In the genomic region with DNA sequence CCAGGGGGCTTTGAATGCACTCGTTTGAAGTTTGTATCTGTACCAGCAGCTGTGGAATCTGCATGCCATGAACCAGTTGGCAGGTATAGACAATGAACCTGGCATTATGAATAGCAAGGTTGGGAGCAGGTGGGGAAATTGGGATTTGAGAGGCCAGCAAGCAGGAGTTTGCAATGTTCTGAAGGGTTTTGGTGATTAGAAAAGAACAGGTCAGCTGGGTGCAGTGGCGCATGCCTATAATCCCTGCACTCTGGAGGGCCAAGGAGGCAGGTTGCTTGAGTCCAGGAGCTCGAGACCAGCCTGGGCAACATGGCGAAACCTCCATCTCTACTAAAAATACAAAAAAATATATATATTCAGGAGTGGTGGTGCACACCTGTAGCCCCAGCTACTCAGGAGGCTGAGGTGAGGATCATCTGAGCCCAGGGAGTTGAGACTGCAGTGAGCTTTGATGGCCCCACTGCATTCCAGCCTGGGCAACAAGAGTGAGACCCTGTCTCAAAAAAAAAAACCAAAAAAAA, we compare ENCODE assay signal across 10 cellular contexts.
DNase-seq lines count a peak whose midpoint lies in the region; ATAC-seq, FAIRE-seq and TF ChIP-seq lines count a peak whose summit lies in the region.
"Had no signal": no experiment of that assay in that cellular context is flagged by ENCODE, and none has a peak within 500 bp of the region (broad histone marks: within the 10 kb centered on the region; RNA-seq: fewer than 3 reads in every experiment).

No MANE protein-coding gene starts in this region.

- TF ChIP-seq CTCF in SK-N-SH (IDR thresholded peaks at IDR 0.05) (no peak), right lobe of liver (IDR thresholded peaks at IDR 0.05) (no peak)

- H3K27ac ChIP-seq in SK-N-SH (ENCODE audit: low read depth in 2 of 2, low read length in 1 of 2) = peak overlapping the region in 1 of 2 experiments; percentile 49; a peak in 2 of 4 replicates
- H3K27ac ChIP-seq in right lobe of liver = peak overlapping the region in 2 of 3 donors; percentile 5 to 35
- H3K27ac ChIP-seq in subcutaneous abdominal adipose tissue (ENCODE audit: low read depth, low read length) = peak overlapping the region; percentile 86
- H3K27ac ChIP-seq: 22Rv1 had no signal

- CTCF ChIA-PET in SK-N-SH (lab: Yijun Ruan, JAX) = interaction anchor here (0.6 to 1.1 kb wide), 2 partner anchors 17 to 34 kb away, joined by 3 read pairs; no protein-coding TSS in a partner anchor

- H3K4me1 ChIP-seq in SK-N-SH (ENCODE audit: control insufficient read depth in 1 of 2, insufficient read depth in 2 of 2, low read depth in 1 of 2, low read length in 1 of 2) (peaks cover 0 to 7% of the 10 kb centered on the region in 2 experiments; a peak in 1 of 4 replicates), adipocyte (ENCODE audit: control insufficient read depth, insufficient read depth, low read length) (peaks cover 38% of the 10 kb centered on the region), right lobe of liver (no peaks in the 10 kb centered on the region), subcutaneous abdominal adipose tissue (ENCODE audit: control insufficient read depth in 5 of 5, insufficient read depth in 5 of 5, low read length in 5 of 5) (peaks cover 9 to 52% (median 46%) of the 10 kb centered on the region in 5 donors)

- H3K36me3 ChIP-seq in SK-N-SH (replicated peaks in 1 of 2; ENCODE audit: control insufficient read depth in 1 of 2, insufficient read depth in 2 of 2, low read length in 1 of 2) (no peaks in the 10 kb centered on the region), adipocyte (ENCODE audit: control insufficient read depth, insufficient read depth, low read length, severe bottlenecking) (peaks cover 25% of the 10 kb centered on the region), right lobe of liver (peaks cover 0 to 11% (median 0%) of the 10 kb centered on the region in 4 donors), subcutaneous abdominal adipose tissue (ENCODE audit: control insufficient read depth in 5 of 5, insufficient read depth in 5 of 5, low read length in 5 of 5) (peaks cover 0 to 33% (median 24%) of the 10 kb centered on the region in 5 donors)

- peak overlapping the region; percentile 2; the same call in 1 of the 2 replicates for H3K4me2 ChIP-seq in SK-N-SH

- no peak overlapping the region; the same call in 1 of the 2 replicates for H3K9ac ChIP-seq in SK-N-SH
- H3K9ac ChIP-seq in adipocyte (ENCODE audit: low read length) = peak overlapping the region; percentile 57
- H3K9ac ChIP-seq in subcutaneous abdominal adipose tissue (ENCODE audit: low read length in 5 of 5) = no peak overlapping the region

- H3K27me3 ChIP-seq in SK-N-SH (ENCODE audit: insufficient read depth) (peaks cover 23% of the 10 kb centered on the region; the same call in 1 of the 2 replicates), adipocyte (replicated peaks; ENCODE audit: control insufficient read depth, insufficient read depth, low read length) (peaks cover 21% of the 10 kb centered on the region), right lobe of liver (no peaks in the 10 kb centered on the region), subcutaneous abdominal adipose tissue (ENCODE audit: control insufficient read depth in 5 of 5, insufficient read depth in 4 of 5, low read length in 5 of 5) (peaks cover 0 to 20% (median 9%) of the 10 kb centered on the region in 5 donors)

- no peak overlapping the region for H2AFZ ChIP-seq in SK-N-SH (ENCODE audit: low read depth)

- no peaks in the 10 kb centered on the region for H4K20me1 ChIP-seq in SK-N-SH (ENCODE audit: insufficient read depth)

- TF ChIP-seq POLR2A in right lobe of liver (IDR thresholded peaks at IDR 0.05) = no peak

- intact Hi-C loops in right lobe of liver (cut with DNase I) = loop anchor here in 1 of 2 donors (10.0 kb wide), 1 partner anchor 63 kb away; the partner anchor contains the start of genes NCBP2L and TSC22D3

- H3K79me2 ChIP-seq in SK-N-SH (ENCODE audit: insufficient read depth) = no peaks in the 10 kb centered on the region; the same call in 1 of the 2 replicates

- TF ChIP-seq EP300 in SK-N-SH (IDR thresholded peaks at IDR 0.05; ENCODE audit: borderline replicate concordance in 1 of 2, low read depth in 1 of 2, low read length in 1 of 2) = no peak

- H3K4me3 ChIP-seq in SK-N-SH (ENCODE audit: low read depth in 2 of 2, low read length in 1 of 2) (no peak overlapping the region), adipocyte (ENCODE audit: low read length) (no peak overlapping the region), right lobe of liver (no peak overlapping the region), subcutaneous abdominal adipose tissue (ENCODE audit: low read depth in 1 of 5, low read length in 5 of 5) (peak overlapping the region in 3 of 5 donors; percentile 9 to 18 (median 12))

- no peak for TF ChIP-seq RAD21 in SK-N-SH (IDR thresholded peaks at IDR 0.05; ENCODE audit: low read length)

- H3F3A ChIP-seq in SK-N-SH (replicated peaks; ENCODE audit: insufficient read depth) = no peaks in the 10 kb centered on the region

- no peaks in the 10 kb centered on the region for H3K9me2 ChIP-seq in SK-N-SH

- ATAC-seq in SK-N-SH treated with all-trans-retinoic acid at 6 μM for 48 hours (no peak), right lobe of liver (no peak)

- no peak for FAIRE-seq in urothelium cell line (lab: Jason Lieb, UNC)

- no peak for DNase-seq in SK-N-SH
- no peak for DNase-seq in adipocyte (ENCODE audit: low read depth)
- peak in 1 of 3 donors; percentile 15 for DNase-seq in right lobe of liver
- DNase-seq in cerebellar nuclear complex (lab: John Stamatoyannopoulos, UW) = no peak
- DNase-seq in urothelium cell line (ENCODE audit: low spot score) = no peak
- no peak for DNase-seq in NCI-H1694 (lab: John Stamatoyannopoulos, UW)
- DNase-seq: NCI-H748 treated with DMSO at 0.1 percent for 48 hours had no signal

- 50% methylated on average over 4 of the region's 4 CpGs for WGBS in SK-N-SH (ENCODE audit: low lambda C conversion rate)
- WGBS in right lobe of liver (ENCODE audit: insufficient coverage, low coverage, low lambda C conversion rate, missing lambda C conversion rate) = 67% methylated on average over 4 of the region's 4 CpGs

- no peaks in the 10 kb centered on the region for H3K9me3 ChIP-seq in SK-N-SH
- H3K9me3 ChIP-seq in adipocyte (ENCODE audit: control insufficient read depth, low read length) = peaks cover 6% of the 10 kb centered on the region
- H3K9me3 ChIP-seq in right lobe of liver = no peaks in the 10 kb centered on the region
- H3K9me3 ChIP-seq in subcutaneous abdominal adipose tissue (ENCODE audit: control insufficient read depth in 5 of 5, low read length in 5 of 5) = no peaks in the 10 kb centered on the region

- POLR2A ChIA-PET in SK-N-SH (lab: Yijun Ruan, JAX) = no interaction called here

TF ChIP-seq in SK-N-SH, 30 proteins besides CTCF, POLR2A, EP300 and RAD21 (continues in another document):
- TF ChIP-seq, protein P1, sequence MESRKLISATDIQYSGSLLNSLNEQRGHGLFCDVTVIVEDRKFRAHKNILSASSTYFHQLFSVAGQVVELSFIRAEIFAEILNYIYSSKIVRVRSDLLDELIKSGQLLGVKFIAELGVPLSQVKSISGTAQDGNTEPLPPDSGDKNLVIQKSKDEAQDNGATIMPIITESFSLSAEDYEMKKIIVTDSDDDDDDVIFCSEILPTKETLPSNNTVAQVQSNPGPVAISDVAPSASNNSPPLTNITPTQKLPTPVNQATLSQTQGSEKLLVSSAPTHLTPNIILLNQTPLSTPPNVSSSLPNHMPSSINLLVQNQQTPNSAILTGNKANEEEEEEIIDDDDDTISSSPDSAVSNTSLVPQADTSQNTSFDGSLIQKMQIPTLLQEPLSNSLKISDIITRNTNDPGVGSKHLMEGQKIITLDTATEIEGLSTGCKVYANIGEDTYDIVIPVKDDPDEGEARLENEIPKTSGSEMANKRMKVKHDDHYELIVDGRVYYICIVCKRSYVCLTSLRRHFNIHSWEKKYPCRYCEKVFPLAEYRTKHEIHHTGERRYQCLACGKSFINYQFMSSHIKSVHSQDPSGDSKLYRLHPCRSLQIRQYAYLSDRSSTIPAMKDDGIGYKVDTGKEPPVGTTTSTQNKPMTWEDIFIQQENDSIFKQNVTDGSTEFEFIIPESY (IDR thresholded peaks at IDR 0.05; ENCODE audit: borderline replicate concordance, low read depth) = no peak
- TF ChIP-seq TCF12 (IDR thresholded peaks at IDR 0.05) = no peak
- TF ChIP-seq POLR2AphosphoS5 (IDR thresholded peaks at IDR 0.05; ENCODE audit: low read depth, low read length) = no peak
- TF ChIP-seq, protein P2, sequence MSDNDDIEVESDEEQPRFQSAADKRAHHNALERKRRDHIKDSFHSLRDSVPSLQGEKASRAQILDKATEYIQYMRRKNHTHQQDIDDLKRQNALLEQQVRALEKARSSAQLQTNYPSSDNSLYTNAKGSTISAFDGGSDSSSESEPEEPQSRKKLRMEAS (IDR thresholded peaks at IDR 0.05; ENCODE audit: low read depth) = no peak
- TF ChIP-seq MXI1 (IDR thresholded peaks at IDR 0.05; ENCODE audit: low read depth, low read length) = no peak
- TF ChIP-seq FOSL2 (IDR thresholded peaks at IDR 0.05; ENCODE audit: borderline replicate concordance, low read depth) = no peak
- TF ChIP-seq JUND (IDR thresholded peaks at IDR 0.05) = no peak

TF ChIP-seq in SK-N-SH treated with all-trans-retinoic acid at 6 μM for 48 hours, 23 proteins besides CTCF, POLR2A, EP300 and RAD21:
- no peak for TF ChIP-seq ESRRG (CRISPR knock-in tag; IDR thresholded peaks at IDR 0.05)
- no peak for TF ChIP-seq SNAI2 (CRISPR knock-in tag; IDR thresholded peaks at IDR 0.05)

Comparison
In these comparisons a context has a peak if more than half of its experiments do, and no peak if none do; other contexts are left out.
1. H3K4me3 ChIP-seq: peak in subcutaneous abdominal adipose tissue (3 of 5); none in SK-N-SH (0 of 2), adipocyte (single experiment) and right lobe of liver (0 of 3).